ENCODE assay signal across 25 cellular contexts in genomic region chr10:24381235-24382010, GRCh38.
DNase-seq lines count a peak whose midpoint lies in the region; TF ChIP-seq lines count a peak whose summit lies in the region.
"Had no signal": no experiment of that assay in that cellular context is flagged by ENCODE, and none has a peak within 500 bp of the region (broad histone marks: within the 10 kb centered on the region; RNA-seq: fewer than 3 reads in every experiment).

No MANE protein-coding gene starts in this region.

- DNase-seq in NAMALWA (ENCODE audit: low spot score) (peak; percentile 46), mammary epithelial cell (peak; percentile 24), progenitor cell of endocrine pancreas (ENCODE audit: low spot score, unreplicated experiment) (no peak), SIG-M5 (lab: John Stamatoyannopoulos, UW) (no peak), osteocyte (ENCODE audit: extremely low spot score, unreplicated experiment) (no peak)
- no peak for DNase-seq in activated CD4-positive, alpha-beta T cell treated with anti-CD3 and anti-CD28 coated beads, Interleukin-2, amount 10 ng/mL, durations not matched to agents 24 days and 14 days
- DNase-seq in stimulated activated naive CD4-positive, alpha-beta T cell (lab: John Stamatoyannopoulos, UW) = no peak
- DNase-seq: dorsolateral prefrontal cortex; GF-D8; GOT3; mesenchymal stem cell; naive B cell; NCI-H1694 treated with DMSO at 0.1 percent for 48 hours; RPMI8226; SK-N-SH; spleen; stimulated activated CD4-positive, alpha-beta T cell treated with anti-CD3 and anti-CD28 coated beads, Interleukin-2, amount 100 ng/mL, for 48 hours had no signal

- peaks cover 5% of the 10 kb centered on the region for H3K79me2 ChIP-seq in mammary epithelial cell (ENCODE audit: insufficient read depth, low read length)

- TF ChIP-seq CTCF in mammary epithelial cell (conservative IDR thresholded peaks at IDR 0.05 in 1 of 2, IDR thresholded peaks at IDR 0.05 in 1 of 2; ENCODE audit: extremely low read depth in 1 of 2, insufficient read depth in 1 of 2, low read depth in 1 of 2, low read length in 2 of 2) = no peak
- no peak for TF ChIP-seq CTCF in progenitor cell of endocrine pancreas (IDR thresholded peaks at IDR 0.05; ENCODE audit: unreplicated experiment)
- TF ChIP-seq CTCF in osteocyte (IDR thresholded peaks at IDR 0.05) = no peak

- H3K4me3 Mint-ChIP-seq in progenitor cell of endocrine pancreas (ENCODE audit: low read depth) (no peak overlapping the region), osteocyte (ENCODE audit: unreplicated experiment) (no peak overlapping the region)
- H3K4me3 Mint-ChIP-seq in activated CD4-positive, alpha-beta T cell treated with anti-CD3 and anti-CD28 coated beads, Interleukin-2, amount 10 ng/mL, durations not matched to agents 24 days and 14 days = no peak overlapping the region
- H3K4me3 Mint-ChIP-seq: CD14-positive monocyte; central memory CD8-positive, alpha-beta T cell; naive B cell; stimulated activated effector memory CD8-positive, alpha-beta T cell treated with anti-CD3 and anti-CD28 coated beads, Interleukin-12 subunit alpha, Interleukin-12 subunit beta, amount 100 ng/mL, for 72 hours; T-helper 2 cell treated with Interferon-gamma antibody and Interleukin-4, amounts not matched to agents 5 μg/mL and 100 μg/mL, for 36 hours had no signal

- CTCF ChIA-PET in mammary epithelial cell (lab: Charles Lee; ENCODE audit: low non-redundant PET) = no interaction called here

- 98% methylated on average over 9 of the region's 9 CpGs for WGBS in mammary epithelial cell (ENCODE audit: low coverage, missing lambda C conversion rate)

- peak overlapping the region in 9 of 11 experiments; percentile 1 to 93 (median 86); a peak in 12 of 22 replicates for H3K27ac ChIP-seq in BLaER1 treated with 17β-estradiol and CSF1 and Interleukin-3, amounts not matched to agents 10 nM and 100 nM
- no peak overlapping the region for H3K27ac ChIP-seq in mammary epithelial cell (ENCODE audit: insufficient read depth, low read depth, low read length)
- H3K27ac ChIP-seq: ascending aorta, dorsolateral prefrontal cortex, spleen, suprapubic skin had no signal

- in situ Hi-C loops in mammary epithelial cell (cut with MboI; ENCODE audit: low sequenced_read_pairs in 2 of 2) = no loop called here

- H3K9me3 ChIP-seq in BLaER1 treated with 17β-estradiol and CSF1 and Interleukin-3, amounts not matched to agents 10 nM and 100 nM (replicated peaks in 1 of 11) = peaks cover 0 to 4% (median 0%) of the 10 kb centered on the region in 11 experiments; a peak in 3 of 22 replicates
- H3K9me3 ChIP-seq in mammary epithelial cell (replicated peaks; ENCODE audit: insufficient read depth, low read length) = no peaks in the 10 kb centered on the region
- H3K9me3 ChIP-seq: ascending aorta, SK-N-SH, spleen, suprapubic skin had no signal

- peaks cover 37 to 66% (median 48%) of the 10 kb centered on the region in 10 experiments for H3K4me1 ChIP-seq in BLaER1 treated with 17β-estradiol and CSF1 and Interleukin-3, amounts not matched to agents 10 nM and 100 nM
- peaks cover 42% of the 10 kb centered on the region for H3K4me1 ChIP-seq in mammary epithelial cell (ENCODE audit: insufficient read depth, low read length)

- H3K27ac Mint-ChIP-seq in progenitor cell of endocrine pancreas (peak overlapping the region; percentile 93), osteocyte (ENCODE audit: unreplicated experiment) (no peak overlapping the region)
- H3K27ac Mint-ChIP-seq in activated CD4-positive, alpha-beta T cell treated with anti-CD3 and anti-CD28 coated beads, Interleukin-2, amount 10 ng/mL, durations not matched to agents 24 days and 14 days = no peak overlapping the region
- H3K27ac Mint-ChIP-seq: CD14-positive monocyte; naive B cell; stimulated activated effector memory CD8-positive, alpha-beta T cell treated with anti-CD3 and anti-CD28 coated beads, Interleukin-12 subunit alpha, Interleukin-12 subunit beta, amount 100 ng/mL, for 72 hours; T-helper 2 cell treated with Interferon-gamma antibody and Interleukin-4, amounts not matched to agents 5 μg/mL and 100 μg/mL, for 36 hours had no signal

- H3K27me3 Mint-ChIP-seq in progenitor cell of endocrine pancreas = no peaks in the 10 kb centered on the region
- peaks cover 3% of the 10 kb centered on the region for H3K27me3 Mint-ChIP-seq in activated CD4-positive, alpha-beta T cell treated with anti-CD3 and anti-CD28 coated beads, Interleukin-2, amount 10 ng/mL, durations not matched to agents 24 days and 14 days
- H3K27me3 Mint-ChIP-seq in osteocyte (ENCODE audit: unreplicated experiment) = peaks cover 15% of the 10 kb centered on the region

- no peak overlapping the region for H3K9ac ChIP-seq in BLaER1 treated with 17β-estradiol and CSF1 and Interleukin-3, amounts not matched to agents 10 nM and 100 nM
- H3K9ac ChIP-seq in mammary epithelial cell (ENCODE audit: insufficient read depth, low read length) = no peak overlapping the region
- H3K9ac ChIP-seq: SK-N-SH had no signal

- intact Hi-C loops in mammary epithelial cell (cut with micrococcal nuclease) = no loop called here
- intact Hi-C loops in activated CD4-positive, alpha-beta T cell treated with anti-CD3 and anti-CD28 coated beads, Interleukin-2, amount 10 ng/mL, durations not matched to agents 24 days and 14 days (cut with micrococcal nuclease) = no loop called here

- no peaks in the 10 kb centered on the region for H3K27me3 ChIP-seq in BLaER1 treated with 17β-estradiol and CSF1 and Interleukin-3, amounts not matched to agents 10 nM and 100 nM
- no peaks in the 10 kb centered on the region for H3K27me3 ChIP-seq in mammary epithelial cell (ENCODE audit: insufficient read depth, low read length)
- H3K27me3 ChIP-seq: ascending aorta, suprapubic skin had no signal

- H3K4me3 ChIP-seq in BLaER1 treated with 17β-estradiol and CSF1 and Interleukin-3, amounts not matched to agents 10 nM and 100 nM = no peak overlapping the region
- no peak overlapping the region for H3K4me3 ChIP-seq in mammary epithelial cell (replicated peaks in 1 of 3; ENCODE audit: insufficient read depth in 1 of 3, low read depth in 2 of 3, low read length in 3 of 3)
- H3K4me3 ChIP-seq: ascending aorta, dorsolateral prefrontal cortex, K562, spleen, suprapubic skin had no signal

- H3K9me3 Mint-ChIP-seq in progenitor cell of endocrine pancreas (ENCODE audit: low read depth) = peaks cover 4% of the 10 kb centered on the region
- peaks cover 7% of the 10 kb centered on the region for H3K9me3 Mint-ChIP-seq in activated CD4-positive, alpha-beta T cell treated with anti-CD3 and anti-CD28 coated beads, Interleukin-2, amount 10 ng/mL, durations not matched to agents 24 days and 14 days
- H3K9me3 Mint-ChIP-seq in osteocyte (ENCODE audit: unreplicated experiment) = no peaks in the 10 kb centered on the region
- H3K9me3 Mint-ChIP-seq: central memory CD8-positive, alpha-beta T cell; stimulated activated effector memory CD8-positive, alpha-beta T cell treated with anti-CD3 and anti-CD28 coated beads, Interleukin-12 subunit alpha, Interleukin-12 subunit beta, amount 100 ng/mL, for 72 hours; T-helper 2 cell treated with Interferon-gamma antibody and Interleukin-4, amounts not matched to agents 5 μg/mL and 100 μg/mL, for 36 hours had no signal

- H3K4me2 ChIP-seq in BLaER1 treated with 17β-estradiol and CSF1 and Interleukin-3, amounts not matched to agents 10 nM and 100 nM = peak overlapping the region in 10 of 11 experiments; percentile 2 to 93 (median 62); a peak in 11 of 22 replicates
- no peak overlapping the region for H3K4me2 ChIP-seq in mammary epithelial cell (ENCODE audit: insufficient read depth, low read depth, low read length)
- H3K4me2 ChIP-seq: SK-N-SH had no signal

- dilution Hi-C loops in mammary epithelial cell (cut with HindIII; ENCODE audit: low sequenced_read_pairs) = no loop called here

- H4K20me1 ChIP-seq in BLaER1 treated with 17β-estradiol and CSF1 and Interleukin-3, amounts not matched to agents 10 nM and 100 nM = no peaks in the 10 kb centered on the region
- no peaks in the 10 kb centered on the region for H4K20me1 ChIP-seq in mammary epithelial cell (ENCODE audit: insufficient read depth, low read length)

- H3K36me3 Mint-ChIP-seq in progenitor cell of endocrine pancreas (ENCODE audit: insufficient read depth) = peaks cover 24% of the 10 kb centered on the region
- no peaks in the 10 kb centered on the region for H3K36me3 Mint-ChIP-seq in activated CD4-positive, alpha-beta T cell treated with anti-CD3 and anti-CD28 coated beads, Interleukin-2, amount 10 ng/mL, durations not matched to agents 24 days and 14 days (ENCODE audit: low read depth)
- no peaks in the 10 kb centered on the region for H3K36me3 Mint-ChIP-seq in osteocyte (ENCODE audit: unreplicated experiment)
- H3K36me3 Mint-ChIP-seq: CD14-positive monocyte; naive B cell; stimulated activated effector memory CD8-positive, alpha-beta T cell treated with anti-CD3 and anti-CD28 coated beads, Interleukin-12 subunit alpha, Interleukin-12 subunit beta, amount 100 ng/mL, for 72 hours had no signal

- no peak overlapping the region for H2AFZ ChIP-seq in mammary epithelial cell (ENCODE audit: low read depth, low read length)

- H3K4me1 Mint-ChIP-seq in progenitor cell of endocrine pancreas (ENCODE audit: low read depth) = peaks cover 48% of the 10 kb centered on the region
- H3K4me1 Mint-ChIP-seq in activated CD4-positive, alpha-beta T cell treated with anti-CD3 and anti-CD28 coated beads, Interleukin-2, amount 10 ng/mL, durations not matched to agents 24 days and 14 days = peaks cover 20% of the 10 kb centered on the region
- H3K4me1 Mint-ChIP-seq in osteocyte (ENCODE audit: unreplicated experiment) = peaks cover 22% of the 10 kb centered on the region
- H3K4me1 Mint-ChIP-seq: CD14-positive monocyte; central memory CD8-positive, alpha-beta T cell; naive B cell; stimulated activated effector memory CD8-positive, alpha-beta T cell treated with anti-CD3 and anti-CD28 coated beads, Interleukin-12 subunit alpha, Interleukin-12 subunit beta, amount 100 ng/mL, for 72 hours had no signal

- no TSS peak for BruUV-seq in mammary epithelial cell (replicated peaks; lab: Mats Ljungman, UMichigan)

- H3K36me3 ChIP-seq in BLaER1 treated with 17β-estradiol and CSF1 and Interleukin-3, amounts not matched to agents 10 nM and 100 nM = no peaks in the 10 kb centered on the region
- peaks cover 2% of the 10 kb centered on the region for H3K36me3 ChIP-seq in mammary epithelial cell (ENCODE audit: insufficient read depth, low read length)
- H3K36me3 ChIP-seq: ascending aorta, spleen had no signal

Comparison
In these comparisons a context has a peak if more than half of its experiments do, and no peak if none do; other contexts are left out.
1. DNase-seq: peak in NAMALWA (single experiment) and mammary epithelial cell (single experiment); none in progenitor cell of endocrine pancreas (single experiment), activated CD4-positive, alpha-beta T cell treated with anti-CD3 and anti-CD28 coated beads, Interleukin-2, amount 10 ng/mL, durations not matched to agents 24 days and 14 days (single experiment), stimulated activated naive CD4-positive, alpha-beta T cell (0 of 6), SIG-M5 (single experiment) and osteocyte (single experiment).